24 cellular contexts compared by ENCODE assay signal in genomic region chr1:107574044-107574443, GRCh38.
"Had no signal": no experiment of that assay in that cellular context is flagged by ENCODE, and none has a peak within 500 bp of the region (broad histone marks: within the 10 kb centered on the region; RNA-seq: fewer than 3 reads in every experiment).

No MANE protein-coding gene starts in this region.

- H3K4me1 ChIP-seq: left ventricle myocardium inferior, lower lobe of right lung, psoas muscle, right lobe of liver, spleen, tibial artery, upper lobe of left lung had no signal

- H3K36me3 ChIP-seq: left ventricle myocardium inferior, lower lobe of right lung, right lobe of liver, tibial artery, vagina had no signal

- H3K9me3 ChIP-seq: left ventricle myocardium inferior, lower lobe of right lung, psoas muscle, right lobe of liver, spleen, tibial artery, upper lobe of left lung, vagina had no signal

- H3K27me3 ChIP-seq: dorsolateral prefrontal cortex, foreskin keratinocyte, right lobe of liver, spleen, tibial artery, upper lobe of left lung, vagina had no signal

- H3K36me3 Mint-ChIP-seq: natural killer cell treated with Interleukin-12 subunit alpha and Interleukin-12 subunit beta and Interleukin-15 and Interleukin-18, amount 100 ng/mL, for 72 hours had no signal

- H3K4me1 Mint-ChIP-seq: immature natural killer cell; stimulated activated memory B cell treated with anti-CD40 and anti-IgM and Interleukin-4, amounts not matched to agents 10 μg/mL and 1 μg/mL and 100 μg/mL, for 72 hours had no signal

- H3K4me3 ChIP-seq: dorsolateral prefrontal cortex, left ventricle myocardium inferior, lower lobe of right lung, psoas muscle, right lobe of liver, spleen, tibial artery, upper lobe of left lung, vagina had no signal

- H3K4me3 Mint-ChIP-seq: immature natural killer cell; memory B cell; natural killer cell treated with Interleukin-12 subunit alpha and Interleukin-12 subunit beta and Interleukin-15 and Interleukin-18, amount 100 ng/mL, for 72 hours; stimulated activated memory B cell treated with anti-CD40 and anti-IgM and Interleukin-4, amounts not matched to agents 10 μg/mL and 1 μg/mL and 100 μg/mL, for 72 hours; stimulated activated naive CD8-positive, alpha-beta T cell treated with anti-CD3 and anti-CD28 coated beads, Interleukin-15, Interleukin-2, amounts not matched to agents 100 ng/mL and 50 ng/mL, for 24 hours had no signal

- DNase-seq: cortex of kidney; dorsolateral prefrontal cortex; effector CD8-positive, alpha-beta T cell; foreskin keratinocyte; immature natural killer cell; kidney; left cardiac atrium; left ventricle myocardium inferior; lower lobe of right lung; midbrain; psoas muscle; retina; right lobe of liver; spleen; stimulated activated CD4-positive, alpha-beta T cell treated with anti-CD3 and anti-CD28 coated beads, Interleukin-15, amount 100 ng/mL, for 24 hours; stimulated activated CD4-positive, alpha-beta T cell treated with anti-CD3 and anti-CD28 coated beads, Interleukin-1b, Interleukin-23, amount 100 ng/mL, for 48 hours; stimulated activated CD4-positive, alpha-beta T cell treated with anti-CD3 and anti-CD28 coated beads, Interleukin-4, amount 100 ng/mL, for 24 hours; tibial artery; upper lobe of left lung had no signal

- H3K27me3 Mint-ChIP-seq: memory B cell; natural killer cell treated with Interleukin-12 subunit alpha and Interleukin-12 subunit beta and Interleukin-15 and Interleukin-18, amount 100 ng/mL, for 72 hours; stimulated activated memory B cell treated with anti-CD40 and anti-IgM and Interleukin-4, amounts not matched to agents 10 μg/mL and 1 μg/mL and 100 μg/mL, for 72 hours; stimulated activated naive CD8-positive, alpha-beta T cell treated with anti-CD3 and anti-CD28 coated beads, Interleukin-15, Interleukin-2, amounts not matched to agents 100 ng/mL and 50 ng/mL, for 24 hours had no signal

- H3K27ac ChIP-seq: dorsolateral prefrontal cortex, foreskin keratinocyte, left ventricle myocardium inferior, lower lobe of right lung, psoas muscle, right lobe of liver, spleen, tibial artery, upper lobe of left lung, vagina had no signal

- H3K9me3 Mint-ChIP-seq: immature natural killer cell; memory B cell; natural killer cell treated with Interleukin-12 subunit alpha and Interleukin-12 subunit beta and Interleukin-15 and Interleukin-18, amount 100 ng/mL, for 72 hours; stimulated activated memory B cell treated with anti-CD40 and anti-IgM and Interleukin-4, amounts not matched to agents 10 μg/mL and 1 μg/mL and 100 μg/mL, for 72 hours; stimulated activated naive CD8-positive, alpha-beta T cell treated with anti-CD3 and anti-CD28 coated beads, Interleukin-15, Interleukin-2, amounts not matched to agents 100 ng/mL and 50 ng/mL, for 24 hours had no signal

- H3K27ac Mint-ChIP-seq: natural killer cell treated with Interleukin-12 subunit alpha and Interleukin-12 subunit beta and Interleukin-15 and Interleukin-18, amount 100 ng/mL, for 72 hours; stimulated activated memory B cell treated with anti-CD40 and anti-IgM and Interleukin-4, amounts not matched to agents 10 μg/mL and 1 μg/mL and 100 μg/mL, for 72 hours; stimulated activated naive CD8-positive, alpha-beta T cell treated with anti-CD3 and anti-CD28 coated beads, Interleukin-15, Interleukin-2, amounts not matched to agents 100 ng/mL and 50 ng/mL, for 24 hours had no signal

- FAIRE-seq: kidney had no signal
